In genomic region chr6:95087394-95088097, GRCh38 we compare ENCODE assay signal across 8 cellular contexts.
DNase-seq lines count a peak whose midpoint lies in the region; ATAC-seq, FAIRE-seq and TF ChIP-seq lines count a peak whose summit lies in the region.

No MANE protein-coding gene starts in this region.

- no peaks in the 10 kb centered on the region for H3K27me3 Mint-ChIP-seq in activated naive CD8-positive, alpha-beta T cell treated with anti-CD3 and anti-CD28 coated beads, Interleukin-2, amount 50 U/mL, for 24 hours
- no peaks in the 10 kb centered on the region for H3K27me3 Mint-ChIP-seq in GM23338 (ENCODE audit: insufficient read depth, low read depth, poor library complexity)

- no peaks in the 10 kb centered on the region for H3K9me2 ChIP-seq in GM23338 (ENCODE audit: insufficient read depth)

- H3F3A ChIP-seq in GM23338 (replicated peaks; ENCODE audit: low read depth): no peaks in the 10 kb centered on the region

- H3K4me1 Mint-ChIP-seq in activated naive CD8-positive, alpha-beta T cell treated with anti-CD3 and anti-CD28 coated beads, Interleukin-2, amount 50 U/mL, for 24 hours: no peaks in the 10 kb centered on the region
- no peaks in the 10 kb centered on the region for H3K4me1 Mint-ChIP-seq in GM23338

- no peak overlapping the region for H3K9ac ChIP-seq in SK-N-MC (ENCODE audit: insufficient read length)

- H3K79me2 ChIP-seq in GM23338 (replicated peaks; ENCODE audit: insufficient read depth): no peaks in the 10 kb centered on the region

- no peaks in the 10 kb centered on the region for H4K20me1 ChIP-seq in GM23338 (replicated peaks; ENCODE audit: insufficient read depth)

- H3K9me3 Mint-ChIP-seq in activated naive CD8-positive, alpha-beta T cell treated with anti-CD3 and anti-CD28 coated beads, Interleukin-2, amount 50 U/mL, for 24 hours: no peaks in the 10 kb centered on the region
- H3K9me3 Mint-ChIP-seq in GM23338: no peaks in the 10 kb centered on the region

- no peak for ATAC-seq in activated naive CD8-positive, alpha-beta T cell treated with anti-CD3 and anti-CD28 coated beads, Interleukin-2, amount 50 U/mL, for 24 hours
- ATAC-seq in GM23338: no peak

- H3K4me1 ChIP-seq in GM23338 (ENCODE audit: insufficient read depth): no peaks in the 10 kb centered on the region

- no peaks in the 10 kb centered on the region for H3K36me3 Mint-ChIP-seq in activated naive CD8-positive, alpha-beta T cell treated with anti-CD3 and anti-CD28 coated beads, Interleukin-2, amount 50 U/mL, for 24 hours (ENCODE audit: low read depth)
- no peaks in the 10 kb centered on the region for H3K36me3 Mint-ChIP-seq in GM23338 (ENCODE audit: low read depth)

- H3K36me3 ChIP-seq in SK-N-MC (ENCODE audit: insufficient read depth, low read length) (no peaks in the 10 kb centered on the region), GM23338 (ENCODE audit: insufficient read depth) (no peaks in the 10 kb centered on the region)

- H3K27ac ChIP-seq in SK-N-MC: peak overlapping the region; percentile 66
- H3K27ac ChIP-seq in GM23338 (ENCODE audit: low read depth): no peak overlapping the region

- H3K27me3 ChIP-seq in GM23338 (ENCODE audit: insufficient read depth): no peaks in the 10 kb centered on the region

- H3K4me2 ChIP-seq in GM23338: no peak overlapping the region

- H2AFZ ChIP-seq in GM23338: no peak overlapping the region

- TF ChIP-seq CTCF in GM23338 (conservative IDR thresholded peaks at IDR 0.05; ENCODE audit: low read depth in 2 of 2): no peak
- TF ChIP-seq CTCF in D721Med (IDR thresholded peaks at IDR 0.05; ENCODE audit: insufficient read depth, missing control alignments): no peak

- no peak overlapping the region for H3K4me3 Mint-ChIP-seq in activated naive CD8-positive, alpha-beta T cell treated with anti-CD3 and anti-CD28 coated beads, Interleukin-2, amount 50 U/mL, for 24 hours
- no peak overlapping the region for H3K4me3 Mint-ChIP-seq in GM23338

- H3K9me3 ChIP-seq in SK-N-MC (ENCODE audit: low read depth, low read length): no peaks in the 10 kb centered on the region

- H3K27ac Mint-ChIP-seq in activated naive CD8-positive, alpha-beta T cell treated with anti-CD3 and anti-CD28 coated beads, Interleukin-2, amount 50 U/mL, for 24 hours: no peak overlapping the region
- no peak overlapping the region for H3K27ac Mint-ChIP-seq in GM23338

- FAIRE-seq in D721Med (lab: Jason Lieb, UNC): no peak

- DNase-seq in D341Med (ENCODE audit: low spot score) (peak; percentile 57), NCI-H1694 (lab: John Stamatoyannopoulos, UW) (peak; percentile 92), SK-N-MC (ENCODE audit: low read depth, low spot score) (peak; percentile 87), inferior parietal cortex (ENCODE audit: extremely low spot score) (peak; percentile 59), GM23338 (ENCODE audit: low spot score) (no peak), D721Med (ENCODE audit: insufficient read length, low spot score) (no peak)
- no peak for DNase-seq in activated CD8-positive, alpha-beta memory T cell treated with anti-CD3 and anti-CD28 coated beads for 24 hours
- no peak for DNase-seq in activated naive CD8-positive, alpha-beta T cell treated with anti-CD3 and anti-CD28 coated beads, Interleukin-2, amount 50 U/mL, for 24 hours

- H3K4me3 ChIP-seq in SK-N-MC (peak overlapping the region; percentile 50), GM23338 (no peak overlapping the region)

TF ChIP-seq in GM23338, 12 proteins besides CTCF, POLR2A, EP300 and RAD21 (continues in another document):
- TF ChIP-seq EZH2 (IDR thresholded peaks at IDR 0.05; ENCODE audit: low read depth, unreplicated experiment) (no peak), JUNB (IDR thresholded peaks at IDR 0.05; ENCODE audit: unreplicated experiment) (no peak), POLR2AphosphoS5 (IDR thresholded peaks at IDR 0.05; ENCODE audit: low read depth) (no peak), ZNF331 (CRISPR knock-in tag; IDR thresholded peaks at IDR 0.05; ENCODE audit: low read depth) (no peak), CREB1 (CRISPR knock-in tag; IDR thresholded peaks at IDR 0.05; ENCODE audit: low read depth) (no peak), NANOG (IDR thresholded peaks at IDR 0.05; ENCODE audit: borderline replicate concordance) (no peak), STAT1 (IDR thresholded peaks at IDR 0.05; ENCODE audit: unreplicated experiment) (no peak), EZH2phosphoT487 (IDR thresholded peaks at IDR 0.05; ENCODE audit: unreplicated experiment) (no peak)
- TF ChIP-seq, protein P1, sequence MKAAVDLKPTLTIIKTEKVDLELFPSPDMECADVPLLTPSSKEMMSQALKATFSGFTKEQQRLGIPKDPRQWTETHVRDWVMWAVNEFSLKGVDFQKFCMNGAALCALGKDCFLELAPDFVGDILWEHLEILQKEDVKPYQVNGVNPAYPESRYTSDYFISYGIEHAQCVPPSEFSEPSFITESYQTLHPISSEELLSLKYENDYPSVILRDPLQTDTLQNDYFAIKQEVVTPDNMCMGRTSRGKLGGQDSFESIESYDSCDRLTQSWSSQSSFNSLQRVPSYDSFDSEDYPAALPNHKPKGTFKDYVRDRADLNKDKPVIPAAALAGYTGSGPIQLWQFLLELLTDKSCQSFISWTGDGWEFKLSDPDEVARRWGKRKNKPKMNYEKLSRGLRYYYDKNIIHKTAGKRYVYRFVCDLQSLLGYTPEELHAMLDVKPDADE (IDR thresholded peaks at IDR 0.05): no peak
- TF ChIP-seq, protein P2, sequence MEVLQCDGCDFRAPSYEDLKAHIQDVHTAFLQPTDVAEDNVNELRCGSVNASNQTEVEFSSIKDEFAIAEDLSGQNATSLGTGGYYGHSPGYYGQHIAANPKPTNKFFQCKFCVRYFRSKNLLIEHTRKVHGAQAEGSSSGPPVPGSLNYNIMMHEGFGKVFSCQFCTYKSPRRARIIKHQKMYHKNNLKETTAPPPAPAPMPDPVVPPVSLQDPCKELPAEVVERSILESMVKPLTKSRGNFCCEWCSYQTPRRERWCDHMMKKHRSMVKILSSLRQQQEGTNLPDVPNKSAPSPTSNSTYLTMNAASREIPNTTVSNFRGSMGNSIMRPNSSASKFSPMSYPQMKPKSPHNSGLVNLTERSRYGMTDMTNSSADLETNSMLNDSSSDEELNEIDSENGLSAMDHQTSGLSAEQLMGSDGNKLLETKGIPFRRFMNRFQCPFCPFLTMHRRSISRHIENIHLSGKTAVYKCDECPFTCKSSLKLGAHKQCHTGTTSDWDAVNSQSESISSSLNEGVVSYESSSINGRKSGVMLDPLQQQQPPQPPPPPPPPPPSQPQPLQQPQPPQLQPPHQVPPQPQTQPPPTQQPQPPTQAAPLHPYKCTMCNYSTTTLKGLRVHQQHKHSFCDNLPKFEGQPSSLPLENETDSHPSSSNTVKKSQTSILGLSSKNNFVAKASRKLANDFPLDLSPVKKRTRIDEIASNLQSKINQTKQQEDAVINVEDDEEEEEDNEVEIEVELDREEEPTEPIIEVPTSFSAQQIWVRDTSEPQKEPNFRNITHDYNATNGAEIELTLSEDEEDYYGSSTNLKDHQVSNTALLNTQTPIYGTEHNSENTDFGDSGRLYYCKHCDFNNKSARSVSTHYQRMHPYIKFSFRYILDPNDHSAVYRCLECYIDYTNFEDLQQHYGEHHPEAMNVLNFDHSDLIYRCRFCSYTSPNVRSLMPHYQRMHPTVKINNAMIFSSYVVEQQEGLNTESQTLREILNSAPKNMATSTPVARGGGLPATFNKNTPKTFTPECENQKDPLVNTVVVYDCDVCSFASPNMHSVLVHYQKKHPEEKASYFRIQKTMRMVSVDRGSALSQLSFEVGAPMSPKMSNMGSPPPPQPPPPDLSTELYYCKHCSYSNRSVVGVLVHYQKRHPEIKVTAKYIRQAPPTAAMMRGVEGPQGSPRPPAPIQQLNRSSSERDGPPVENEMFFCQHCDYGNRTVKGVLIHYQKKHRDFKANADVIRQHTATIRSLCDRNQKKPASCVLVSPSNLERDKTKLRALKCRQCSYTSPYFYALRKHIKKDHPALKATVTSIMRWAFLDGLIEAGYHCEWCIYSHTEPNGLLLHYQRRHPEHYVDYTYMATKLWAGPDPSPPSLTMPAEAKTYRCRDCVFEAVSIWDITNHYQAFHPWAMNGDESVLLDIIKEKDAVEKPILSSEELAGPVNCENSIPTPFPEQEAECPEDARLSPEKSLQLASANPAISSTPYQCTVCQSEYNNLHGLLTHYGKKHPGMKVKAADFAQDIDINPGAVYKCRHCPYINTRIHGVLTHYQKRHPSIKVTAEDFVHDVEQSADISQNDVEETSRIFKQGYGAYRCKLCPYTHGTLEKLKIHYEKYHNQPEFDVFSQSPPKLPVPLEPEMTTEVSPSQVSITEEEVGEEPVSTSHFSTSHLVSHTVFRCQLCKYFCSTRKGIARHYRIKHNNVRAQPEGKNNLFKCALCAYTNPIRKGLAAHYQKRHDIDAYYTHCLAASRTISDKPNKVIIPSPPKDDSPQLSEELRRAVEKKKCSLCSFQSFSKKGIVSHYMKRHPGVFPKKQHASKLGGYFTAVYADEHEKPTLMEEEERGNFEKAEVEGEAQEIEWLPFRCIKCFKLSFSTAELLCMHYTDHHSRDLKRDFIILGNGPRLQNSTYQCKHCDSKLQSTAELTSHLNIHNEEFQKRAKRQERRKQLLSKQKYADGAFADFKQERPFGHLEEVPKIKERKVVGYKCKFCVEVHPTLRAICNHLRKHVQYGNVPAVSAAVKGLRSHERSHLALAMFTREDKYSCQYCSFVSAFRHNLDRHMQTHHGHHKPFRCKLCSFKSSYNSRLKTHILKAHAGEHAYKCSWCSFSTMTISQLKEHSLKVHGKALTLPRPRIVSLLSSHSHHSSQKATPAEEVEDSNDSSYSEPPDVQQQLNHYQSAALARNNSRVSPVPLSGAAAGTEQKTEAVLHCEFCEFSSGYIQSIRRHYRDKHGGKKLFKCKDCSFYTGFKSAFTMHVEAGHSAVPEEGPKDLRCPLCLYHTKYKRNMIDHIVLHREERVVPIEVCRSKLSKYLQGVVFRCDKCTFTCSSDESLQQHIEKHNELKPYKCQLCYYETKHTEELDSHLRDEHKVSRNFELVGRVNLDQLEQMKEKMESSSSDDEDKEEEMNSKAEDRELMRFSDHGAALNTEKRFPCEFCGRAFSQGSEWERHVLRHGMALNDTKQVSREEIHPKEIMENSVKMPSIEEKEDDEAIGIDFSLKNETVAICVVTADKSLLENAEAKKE (CRISPR knock-in tag; IDR thresholded peaks at IDR 0.05): no peak

Comparison
In these comparisons a context has a peak if more than half of its experiments do, and no peak if none do; other contexts are left out.
1. DNase-seq: peak in D341Med (single experiment), NCI-H1694 (single experiment), SK-N-MC (single experiment) and inferior parietal cortex (single experiment); none in activated CD8-positive, alpha-beta memory T cell treated with anti-CD3 and anti-CD28 coated beads for 24 hours (single experiment), activated naive CD8-positive, alpha-beta T cell treated with anti-CD3 and anti-CD28 coated beads, Interleukin-2, amount 50 U/mL, for 24 hours (single experiment), GM23338 (single experiment) and D721Med (single experiment).